In the genomic region with DNA sequence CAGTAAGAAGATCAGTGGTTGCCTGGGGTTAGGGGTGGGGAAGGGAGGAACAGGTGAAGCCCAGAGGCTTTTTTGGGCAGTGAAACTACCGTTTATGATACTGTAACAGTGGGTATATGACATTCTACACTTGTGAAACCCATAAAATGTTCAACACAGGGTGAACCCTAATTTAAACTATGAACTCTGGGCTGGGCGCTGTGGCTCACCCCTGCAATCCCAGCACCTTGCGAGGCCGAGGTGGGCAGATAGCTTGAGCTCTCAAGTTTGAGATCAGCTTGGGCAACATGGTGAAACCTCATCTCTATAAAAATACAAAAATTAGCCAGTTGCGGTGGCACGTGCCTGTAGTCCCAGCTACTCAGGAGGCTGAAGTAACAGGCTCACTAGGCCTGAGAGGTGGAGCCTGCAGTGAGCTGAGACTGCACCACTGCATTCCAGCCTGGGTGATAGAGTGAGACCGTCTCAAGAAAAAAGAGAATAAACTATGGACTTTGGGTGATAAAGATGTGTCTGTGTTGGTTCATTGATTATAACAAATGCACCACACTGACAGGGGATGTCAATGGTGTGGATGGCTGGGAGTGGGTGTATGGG, we compare ENCODE assay signal across 1 cellular context.
TF ChIP-seq lines count a peak whose summit lies in the region.

No MANE protein-coding gene starts in this region.

TF ChIP-seq in HepG2, 621 proteins besides CTCF, POLR2A, EP300 and RAD21:
- TF ChIP-seq, protein P1, sequence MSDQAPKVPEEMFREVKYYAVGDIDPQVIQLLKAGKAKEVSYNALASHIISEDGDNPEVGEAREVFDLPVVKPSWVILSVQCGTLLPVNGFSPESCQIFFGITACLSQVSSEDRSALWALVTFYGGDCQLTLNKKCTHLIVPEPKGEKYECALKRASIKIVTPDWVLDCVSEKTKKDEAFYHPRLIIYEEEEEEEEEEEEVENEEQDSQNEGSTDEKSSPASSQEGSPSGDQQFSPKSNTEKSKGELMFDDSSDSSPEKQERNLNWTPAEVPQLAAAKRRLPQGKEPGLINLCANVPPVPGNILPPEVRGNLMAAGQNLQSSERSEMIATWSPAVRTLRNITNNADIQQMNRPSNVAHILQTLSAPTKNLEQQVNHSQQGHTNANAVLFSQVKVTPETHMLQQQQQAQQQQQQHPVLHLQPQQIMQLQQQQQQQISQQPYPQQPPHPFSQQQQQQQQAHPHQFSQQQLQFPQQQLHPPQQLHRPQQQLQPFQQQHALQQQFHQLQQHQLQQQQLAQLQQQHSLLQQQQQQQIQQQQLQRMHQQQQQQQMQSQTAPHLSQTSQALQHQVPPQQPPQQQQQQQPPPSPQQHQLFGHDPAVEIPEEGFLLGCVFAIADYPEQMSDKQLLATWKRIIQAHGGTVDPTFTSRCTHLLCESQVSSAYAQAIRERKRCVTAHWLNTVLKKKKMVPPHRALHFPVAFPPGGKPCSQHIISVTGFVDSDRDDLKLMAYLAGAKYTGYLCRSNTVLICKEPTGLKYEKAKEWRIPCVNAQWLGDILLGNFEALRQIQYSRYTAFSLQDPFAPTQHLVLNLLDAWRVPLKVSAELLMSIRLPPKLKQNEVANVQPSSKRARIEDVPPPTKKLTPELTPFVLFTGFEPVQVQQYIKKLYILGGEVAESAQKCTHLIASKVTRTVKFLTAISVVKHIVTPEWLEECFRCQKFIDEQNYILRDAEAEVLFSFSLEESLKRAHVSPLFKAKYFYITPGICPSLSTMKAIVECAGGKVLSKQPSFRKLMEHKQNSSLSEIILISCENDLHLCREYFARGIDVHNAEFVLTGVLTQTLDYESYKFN (CRISPR knock-in tag; conservative IDR thresholded peaks at IDR 0.05) = 0 out of 2 replicates have a peak, but pooled peaks have one; percentile 1
- peak; percentile 62; the same call in 1 of the 2 replicates for TF ChIP-seq ZSCAN25 (CRISPR knock-in tag; IDR thresholded peaks at IDR 0.05)
- no peak for TF ChIP-seq ZBTB7A (CRISPR knock-in tag; IDR thresholded peaks at IDR 0.05)
- no peak for TF ChIP-seq MIER2 (CRISPR knock-in tag; IDR thresholded peaks at IDR 0.05)
- peak; percentile 47; the same call in 1 of the 2 replicates for TF ChIP-seq ZFX (CRISPR knock-in tag; IDR thresholded peaks at IDR 0.05; ENCODE audit: low read depth)
- 0 out of 2 replicates have a peak, but pooled peaks have one; percentile 28 for TF ChIP-seq BHLHE40 (IDR thresholded peaks at IDR 0.05; ENCODE audit: low read length)
- TF ChIP-seq, protein P2, sequence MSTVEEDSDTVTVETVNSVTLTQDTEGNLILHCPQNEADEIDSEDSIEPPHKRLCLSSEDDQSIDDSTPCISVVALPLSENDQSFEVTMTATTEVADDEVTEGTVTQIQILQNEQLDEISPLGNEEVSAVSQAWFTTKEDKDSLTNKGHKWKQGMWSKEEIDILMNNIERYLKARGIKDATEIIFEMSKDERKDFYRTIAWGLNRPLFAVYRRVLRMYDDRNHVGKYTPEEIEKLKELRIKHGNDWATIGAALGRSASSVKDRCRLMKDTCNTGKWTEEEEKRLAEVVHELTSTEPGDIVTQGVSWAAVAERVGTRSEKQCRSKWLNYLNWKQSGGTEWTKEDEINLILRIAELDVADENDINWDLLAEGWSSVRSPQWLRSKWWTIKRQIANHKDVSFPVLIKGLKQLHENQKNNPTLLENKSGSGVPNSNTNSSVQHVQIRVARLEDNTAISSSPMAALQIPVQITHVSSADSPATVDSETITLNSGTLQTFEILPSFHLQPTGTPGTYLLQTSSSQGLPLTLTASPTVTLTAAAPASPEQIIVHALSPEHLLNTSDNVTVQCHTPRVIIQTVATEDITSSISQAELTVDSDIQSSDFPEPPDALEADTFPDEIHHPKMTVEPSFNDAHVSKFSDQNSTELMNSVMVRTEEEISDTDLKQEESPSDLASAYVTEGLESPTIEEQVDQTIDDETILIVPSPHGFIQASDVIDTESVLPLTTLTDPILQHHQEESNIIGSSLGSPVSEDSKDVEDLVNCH (CRISPR knock-in tag; IDR thresholded peaks at IDR 0.05) = no peak
- TF ChIP-seq ZFY (CRISPR knock-in tag; IDR thresholded peaks at IDR 0.05) = 0 out of 2 replicates have a peak, but pooled peaks have one; percentile 15
- peak; percentile 38 for TF ChIP-seq TEAD3 (CRISPR knock-in tag; optimal IDR thresholded peaks at IDR 0.05; ENCODE audit: borderline replicate concordance)
- TF ChIP-seq SETDB1 (CRISPR knock-in tag; IDR thresholded peaks at IDR 0.05; ENCODE audit: borderline replicate concordance) = 0 out of 2 replicates have a peak, but pooled peaks have one; percentile 29
- 0 out of 2 replicates have a peak, but pooled peaks have one; percentile 15 for TF ChIP-seq PHF8 (CRISPR knock-in tag; IDR thresholded peaks at IDR 0.05)
